ENCODE assay signal across 9 cellular contexts in genomic region chr14:77036484-77037337, GRCh38. TPM values are rescaled to one million over a fixed set of nuclear protein-coding genes. Genes with fewer than 3 reads are reported as not detected.
DNase-seq lines count a peak whose midpoint lies in the region; ATAC-seq and TF ChIP-seq lines count a peak whose summit lies in the region.
"Had no signal": no experiment of that assay in that cellular context is flagged by ENCODE, and none has a peak within 500 bp of the region (broad histone marks: within the 10 kb centered on the region; RNA-seq: fewer than 3 reads in every experiment).

No MANE protein-coding gene starts in this region.

- H3K27ac Mint-ChIP-seq in activated T-cell treated with anti-CD3 and anti-CD28 coated beads, Interleukin-2, amount 50 U/mL, for 24 hours, result peak overlapping the region; percentile 63

- peaks cover 84% of the 10 kb centered on the region for H3K4me1 Mint-ChIP-seq in activated T-cell treated with anti-CD3 and anti-CD28 coated beads, Interleukin-2, amount 50 U/mL, for 24 hours (ENCODE audit: low read depth)

- peaks cover 2% of the 10 kb centered on the region for H3K36me3 Mint-ChIP-seq in activated T-cell treated with anti-CD3 and anti-CD28 coated beads, Interleukin-2, amount 50 U/mL, for 24 hours (ENCODE audit: low read depth)

- no peaks in the 10 kb centered on the region for H3K27me3 ChIP-seq in SJCRH30
- no peaks in the 10 kb centered on the region for H3K27me3 ChIP-seq in thoracic aorta (replicated peaks; ENCODE audit: insufficient read depth)

- ATAC-seq in thoracic aorta (ENCODE audit: insufficient number of reproducible peaks, low FRiP score, low read depth) (no peak), GM21717 (IDR thresholded peaks at IDR 0.05; ENCODE audit: unreplicated experiment) (no peak)

- no peaks in the 10 kb centered on the region for H3K9me3 Mint-ChIP-seq in activated T-cell treated with anti-CD3 and anti-CD28 coated beads, Interleukin-2, amount 50 U/mL, for 24 hours

- DNase-seq in activated T-cell treated with anti-CD3 and anti-CD28 coated beads, Interleukin-2, amount 50 U/mL, for 24 hours, result no peak
- DNase-seq in activated T-cell treated with anti-CD3 and anti-CD28 coated beads for 4 hours (no peak), SJCRH30 (peak; percentile 50 to 75), left kidney (ENCODE audit: low read depth, low spot score) (peak; percentile 40), thoracic aorta (ENCODE audit: low spot score) (no peak), NCI-H526 treated with DMSO at 0.1 percent for 48 hours (lab: John Stamatoyannopoulos, UW) (no peak), germinal center (ENCODE audit: low spot score) (no peak)

- TF ChIP-seq CTCF in thoracic aorta (IDR thresholded peaks at IDR 0.05), result no peak

- H3K36me3 ChIP-seq in SJCRH30 (no peaks in the 10 kb centered on the region), thoracic aorta (no peaks in the 10 kb centered on the region)

- no peaks in the 10 kb centered on the region for H3K27me3 Mint-ChIP-seq in activated T-cell treated with anti-CD3 and anti-CD28 coated beads, Interleukin-2, amount 50 U/mL, for 24 hours

- H3K4me1 ChIP-seq in SJCRH30 (peaks cover 49% of the 10 kb centered on the region), thoracic aorta (ENCODE audit: control insufficient read depth in 1 of 2, low read depth in 2 of 2) (peaks cover 55 to 78% of the 10 kb centered on the region in 2 donors)

- H3K4me3 ChIP-seq in SJCRH30 (no peak overlapping the region), thoracic aorta (no peak overlapping the region)

- no peaks in the 10 kb centered on the region for H3K9me3 ChIP-seq in SJCRH30 (replicated peaks)
- H3K9me3 ChIP-seq in thoracic aorta, result no peaks in the 10 kb centered on the region

- peak overlapping the region; percentile 35 for H3K4me3 Mint-ChIP-seq in activated T-cell treated with anti-CD3 and anti-CD28 coated beads, Interleukin-2, amount 50 U/mL, for 24 hours

- H3K27ac ChIP-seq in SJCRH30 (peak overlapping the region; percentile 54), thoracic aorta (peak overlapping the region; percentile 30 to 38)
- H3K27ac ChIP-seq: HL-60 had no signal

RNA-seq across cellular contexts. Expression of gene IRF2BPL, which starts 8.2 kb away (rescaled TPM):
- total RNA-seq in SJCRH30 (2014; rRNA removed; shearing (Covaris generic)), result 21.7 and 23.5 TPM in 2 replicates
- total RNA-seq in thoracic aorta, result 10 to 100 TPM; 49.6 to 69.7 TPM

Comparison
In these comparisons a context has a peak if more than half of its experiments do, and no peak if none do; other contexts are left out.
1. DNase-seq: peak in SJCRH30 (2 of 2) and left kidney (single experiment); none in activated T-cell treated with anti-CD3 and anti-CD28 coated beads, Interleukin-2, amount 50 U/mL, for 24 hours (single experiment), activated T-cell treated with anti-CD3 and anti-CD28 coated beads for 4 hours (single experiment), thoracic aorta (single experiment), NCI-H526 treated with DMSO at 0.1 percent for 48 hours (single experiment) and germinal center (single experiment).